In the genomic region with DNA sequence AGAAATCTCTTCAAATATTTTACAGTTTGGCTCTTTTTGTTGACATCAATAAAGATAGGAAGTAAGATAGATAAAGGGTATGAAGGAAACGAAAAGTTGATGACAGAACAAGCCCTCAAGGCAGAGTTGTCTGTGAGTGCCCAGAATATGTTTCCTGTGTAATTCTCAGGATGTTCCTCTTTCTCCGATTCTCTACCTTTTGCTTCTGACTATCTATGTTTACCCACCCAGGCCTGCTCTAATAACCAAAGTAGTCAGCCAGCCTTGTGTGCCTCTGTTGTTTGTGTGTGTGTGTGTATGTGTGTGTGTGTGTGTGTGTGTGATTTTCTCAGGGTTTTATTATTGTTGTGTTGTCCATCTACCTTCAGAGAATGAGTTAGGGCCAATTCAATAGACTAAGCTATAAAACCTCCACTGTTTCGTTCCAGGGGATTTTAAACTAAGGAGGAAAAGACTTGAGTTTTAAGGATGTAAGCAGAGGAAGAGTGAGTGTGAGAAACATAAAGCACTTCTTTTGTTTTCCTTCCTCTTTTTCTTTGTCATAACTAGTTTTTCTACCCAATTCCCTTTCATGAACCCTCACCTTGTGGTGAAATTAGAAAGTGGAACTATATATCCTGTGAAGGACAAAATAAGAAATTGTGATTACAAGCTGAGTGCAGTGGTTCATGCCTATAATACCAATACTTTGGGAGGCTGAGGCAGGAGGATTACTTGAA, we compare ENCODE assay signal across 8 cellular contexts.
DNase-seq lines count a peak whose midpoint lies in the region; ATAC-seq and TF ChIP-seq lines count a peak whose summit lies in the region.

No MANE protein-coding gene starts in this region.

- no peaks in the 10 kb centered on the region for H3K27me3 ChIP-seq in tibial nerve

- H3K4me1 ChIP-seq in tibial nerve = no peaks in the 10 kb centered on the region

- 51 to 60% methylated on average over 3 of the region's 3 CpGs for WGBS in tibial nerve, 2 donors

- no peak overlapping the region for H3K4me3 ChIP-seq in tibial nerve

- DNase-seq in activated B cell treated with CpG ODN at 0.5 μM for 24 hours = no peak
- no peak for DNase-seq in tibial nerve (ENCODE audit: low spot score in 2 of 2)
- DNase-seq in NCI-H2081 treated with DMSO at 0.1 percent for 48 hours (lab: John Stamatoyannopoulos, UW) = no peak
- no peak for DNase-seq in GM19238 (ENCODE audit: insufficient read length, low spot score)
- DNase-seq in activated T-cell treated with anti-CD3 and anti-CD28 coated beads, Interleukin-2, amount 50 U/mL, for 24 hours = no peak

- intact Hi-C loops in activated B cell treated with CpG ODN at 0.5 μM for 24 hours (cut with micrococcal nuclease) = no loop called here

- H3K27me3 Mint-ChIP-seq in activated B cell treated with CpG ODN at 0.5 μM for 24 hours = no peaks in the 10 kb centered on the region
- H3K27me3 Mint-ChIP-seq in activated T-cell treated with anti-CD3 and anti-CD28 coated beads, Interleukin-2, amount 50 U/mL, for 24 hours = peaks cover 15% of the 10 kb centered on the region

- H3K27ac ChIP-seq in tibial nerve = no peak overlapping the region

- H3K27ac Mint-ChIP-seq in activated B cell treated with CpG ODN at 0.5 μM for 24 hours = peak overlapping the region; percentile 91
- no peak overlapping the region for H3K27ac Mint-ChIP-seq in activated T-cell treated with anti-CD3 and anti-CD28 coated beads, Interleukin-2, amount 50 U/mL, for 24 hours

- no peaks in the 10 kb centered on the region for H3K9me3 Mint-ChIP-seq in activated B cell treated with CpG ODN at 0.5 μM for 24 hours
- H3K9me3 Mint-ChIP-seq in activated T-cell treated with anti-CD3 and anti-CD28 coated beads, Interleukin-2, amount 50 U/mL, for 24 hours = no peaks in the 10 kb centered on the region

- POLR2A ChIA-PET in activated B cell treated with CpG ODN at 0.5 μM for 24 hours (lab: Charles Lee) = no interaction called here

- CTCF ChIA-PET in activated B cell treated with CpG ODN at 0.5 μM for 24 hours (lab: Charles Lee) = interaction anchor here (0.5 to 1.3 kb wide), 4 partner anchors 22 to 239 kb away, joined by 3 to 4 read pairs (median 3); no protein-coding TSS in a partner anchor

- no peak for TF ChIP-seq POLR2A in tibial nerve (IDR thresholded peaks at IDR 0.05)

- no peak for TF ChIP-seq EP300 in tibial nerve (IDR thresholded peaks at IDR 0.05)

- peaks cover 61% of the 10 kb centered on the region for H3K4me1 Mint-ChIP-seq in activated B cell treated with CpG ODN at 0.5 μM for 24 hours
- H3K4me1 Mint-ChIP-seq in activated T-cell treated with anti-CD3 and anti-CD28 coated beads, Interleukin-2, amount 50 U/mL, for 24 hours (ENCODE audit: low read depth) = no peaks in the 10 kb centered on the region

- TF ChIP-seq CTCF in activated B cell treated with CpG ODN at 0.5 μM for 24 hours (IDR thresholded peaks at IDR 0.05) = no peak
- TF ChIP-seq CTCF in tibial nerve (IDR thresholded peaks at IDR 0.05) = no peak

- H3K36me3 Mint-ChIP-seq in activated B cell treated with CpG ODN at 0.5 μM for 24 hours (ENCODE audit: low read depth) = no peaks in the 10 kb centered on the region
- no peaks in the 10 kb centered on the region for H3K36me3 Mint-ChIP-seq in activated T-cell treated with anti-CD3 and anti-CD28 coated beads, Interleukin-2, amount 50 U/mL, for 24 hours (ENCODE audit: low read depth)

- no peaks in the 10 kb centered on the region for H3K36me3 ChIP-seq in tibial nerve

- H3K4me3 Mint-ChIP-seq in activated B cell treated with CpG ODN at 0.5 μM for 24 hours = peak overlapping the region; percentile 72
- H3K4me3 Mint-ChIP-seq in activated T-cell treated with anti-CD3 and anti-CD28 coated beads, Interleukin-2, amount 50 U/mL, for 24 hours = no peak overlapping the region

- no peaks in the 10 kb centered on the region for H3K9me3 ChIP-seq in tibial nerve

- peak; percentile 81 for ATAC-seq in GM18508 (IDR thresholded peaks at IDR 0.05; ENCODE audit: insufficient read depth, unreplicated experiment)
- peak; percentile 83 for ATAC-seq in GM21723 (IDR thresholded peaks at IDR 0.05; ENCODE audit: unreplicated experiment)
- peak; percentile 84 for ATAC-seq in HG03520 (IDR thresholded peaks at IDR 0.05; ENCODE audit: unreplicated experiment)
- ATAC-seq in activated B cell treated with CpG ODN at 0.5 μM for 24 hours (ENCODE audit: low read depth) = peak; percentile 66
